Comparison of ENCODE assay signal across 1 cellular context in the genomic region with DNA sequence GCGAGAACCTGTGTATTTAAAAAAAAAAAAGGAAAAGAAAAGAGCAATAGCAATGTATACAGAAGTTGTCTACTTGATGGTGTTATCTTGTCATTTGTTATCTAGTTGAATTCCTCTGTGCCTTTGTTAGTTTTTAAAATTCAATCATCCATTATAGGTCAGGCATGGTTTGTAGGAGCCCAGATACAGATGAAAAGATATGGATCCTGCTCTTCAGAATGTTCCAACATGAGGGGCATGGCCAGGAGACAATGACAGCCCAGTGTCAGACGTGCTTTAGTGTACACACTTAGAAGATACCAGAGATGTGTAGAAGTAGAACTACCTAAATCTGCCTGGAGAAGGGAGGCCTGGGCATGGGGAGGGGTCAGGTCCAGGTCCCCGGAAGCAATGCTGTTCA.
TF ChIP-seq lines count a peak whose summit lies in the region.

No MANE protein-coding gene starts in this region.

TF ChIP-seq in IMR-90, 13 proteins besides CTCF, POLR2A, EP300 and RAD21:
- TF ChIP-seq NFE2L2 (IDR thresholded peaks at IDR 0.05; ENCODE audit: low read depth, low read length), result no peak
- TF ChIP-seq MXI1 (IDR thresholded peaks at IDR 0.05; ENCODE audit: borderline replicate concordance, low read depth, low read length), result no peak
- TF ChIP-seq USF2 (IDR thresholded peaks at IDR 0.05; ENCODE audit: low read depth, low read length), result no peak
- no peak for TF ChIP-seq MAZ (IDR thresholded peaks at IDR 0.05; ENCODE audit: borderline replicate concordance, low read depth, low read length)
- TF ChIP-seq FOS (IDR thresholded peaks at IDR 0.05; ENCODE audit: low read depth, low read length), result no peak
- no peak for TF ChIP-seq BHLHE40 (IDR thresholded peaks at IDR 0.05; ENCODE audit: low read depth, low read length)
- TF ChIP-seq RFX5 (IDR thresholded peaks at IDR 0.05; ENCODE audit: low read depth, low read length), result no peak
